ENCODE assay signal across 8 cellular contexts in the genomic region with DNA sequence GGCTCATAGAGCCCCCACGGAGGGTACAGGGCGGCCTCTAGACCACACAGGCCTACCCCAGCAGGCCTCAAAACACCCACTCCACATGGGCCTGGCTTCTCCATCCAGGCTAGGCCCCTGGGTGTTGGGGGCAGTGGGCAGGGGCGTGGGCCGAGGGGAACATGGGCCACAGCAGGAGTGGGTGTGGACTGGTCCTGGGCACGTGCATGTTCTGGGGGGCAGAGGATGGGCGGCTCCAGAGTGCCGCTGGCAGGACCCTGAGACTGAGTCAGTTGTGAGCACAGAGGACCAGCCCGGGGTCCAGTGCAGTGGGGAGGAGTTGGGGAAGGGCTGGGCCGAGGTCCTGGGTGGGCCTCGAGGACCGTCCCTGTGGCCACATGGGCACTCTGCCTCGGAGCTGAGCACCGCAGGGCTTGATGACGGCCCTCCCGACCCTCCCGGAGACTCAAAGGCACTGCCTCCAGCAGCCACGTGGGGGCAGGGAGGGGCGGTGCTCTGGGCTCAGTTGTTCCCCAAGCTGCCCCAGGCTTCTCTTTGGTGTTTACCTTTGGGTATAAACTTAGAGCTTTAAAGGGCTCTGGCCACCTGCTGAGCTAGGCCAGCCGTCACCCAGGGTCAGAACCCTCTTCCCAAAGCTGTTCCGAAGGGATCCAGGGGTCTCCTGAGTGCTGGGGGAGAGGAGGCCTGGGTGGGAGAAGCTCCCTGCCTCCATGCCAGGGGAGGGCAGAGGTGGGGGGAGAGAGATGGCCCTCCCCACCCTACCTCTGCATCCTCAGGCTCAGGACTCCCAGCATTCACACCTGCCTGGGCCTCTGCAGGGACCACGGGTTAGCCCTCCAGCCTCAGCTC.
DNase-seq lines count a peak whose midpoint lies in the region; ATAC-seq and TF ChIP-seq lines count a peak whose summit lies in the region.

No MANE protein-coding gene starts in this region.

- DNase-seq in 8988T (peak; percentile 93), GM19238 (ENCODE audit: insufficient read length, low spot score) (peak; percentile 66), SJSA1 (ENCODE audit: low read depth in 1 of 2, low spot score in 2 of 2) (peak; percentile 66 to 86), Right ventricle myocardium superior (peak; percentile 80), gastrocnemius medialis (no peak), NCI-H2107 treated with DMSO at 0.1 percent for 48 hours (lab: John Stamatoyannopoulos, UW; ENCODE audit: unreplicated experiment) (no peak)
- peak in 1 of 2 donors; percentile 58 for DNase-seq in activated naive CD4-positive, alpha-beta T cell treated with anti-CD3 and anti-CD28 coated beads, Interleukin-2, amount 50 U/mL, for 72 hours (ENCODE audit: low spot score in 2 of 2)

- H3K9me3 ChIP-seq in SJSA1 (replicated peaks) (no peaks in the 10 kb centered on the region), gastrocnemius medialis (no peaks in the 10 kb centered on the region)

- peak overlapping the region in 1 of 2 donors; percentile 94 for H3K27ac Mint-ChIP-seq in activated naive CD4-positive, alpha-beta T cell treated with anti-CD3 and anti-CD28 coated beads, Interleukin-2, amount 50 U/mL, for 72 hours

- H3K4me3 ChIP-seq in SJSA1 (no peak overlapping the region), gastrocnemius medialis (no peak overlapping the region)

- H3K36me3 Mint-ChIP-seq in activated naive CD4-positive, alpha-beta T cell treated with anti-CD3 and anti-CD28 coated beads, Interleukin-2, amount 50 U/mL, for 72 hours = peaks cover 0 to 5% of the 10 kb centered on the region in 2 donors

- intact Hi-C loops in Right ventricle myocardium superior (cut with DNase I) = no loop called here
- intact Hi-C loops in gastrocnemius medialis (cut with DNase I; ENCODE audit: low total_unique reads) = loop anchor here (5.0 kb wide), 2 partner anchors 79 to 99 kb away; no protein-coding TSS in a partner anchor

- H3K9me3 Mint-ChIP-seq in activated naive CD4-positive, alpha-beta T cell treated with anti-CD3 and anti-CD28 coated beads, Interleukin-2, amount 50 U/mL, for 72 hours = no peaks in the 10 kb centered on the region

- H3K4me1 ChIP-seq in SJSA1 (replicated peaks) (peaks cover 36% of the 10 kb centered on the region), gastrocnemius medialis (peaks cover 10 to 17% of the 10 kb centered on the region in 2 donors)

- H3K27me3 ChIP-seq in SJSA1 (replicated peaks) (no peaks in the 10 kb centered on the region), gastrocnemius medialis (peaks cover 0 to 3% (median 0%) of the 10 kb centered on the region in 3 donors)

- TF ChIP-seq POLR2A in gastrocnemius medialis (IDR thresholded peaks at IDR 0.05) = no peak

- ATAC-seq in activated naive CD4-positive, alpha-beta T cell treated with anti-CD3 and anti-CD28 coated beads, Interleukin-2, amount 50 U/mL, for 72 hours = peak; percentile 30 to 56
- ATAC-seq in Right ventricle myocardium superior (ENCODE audit: poor library complexity) (peak; percentile 23), gastrocnemius medialis (no peak), HG02840 (IDR thresholded peaks at IDR 0.05; ENCODE audit: low FRiP score, unreplicated experiment) (no peak)

- in situ Hi-C loops in gastrocnemius medialis (cut with MboI; ENCODE audit: low sequenced_read_pairs in 4 of 4) = loop anchor here in 2 of 4 donors (25.0 kb wide), 1 partner anchor 99 kb away; no protein-coding TSS in a partner anchor

- H3K27ac ChIP-seq in SJSA1 (no peak overlapping the region), gastrocnemius medialis (peak overlapping the region; percentile 61 to 72 (median 69))

- H3K36me3 ChIP-seq in SJSA1 (peaks cover 34% of the 10 kb centered on the region), gastrocnemius medialis (peaks cover 0 to 24% of the 10 kb centered on the region in 2 donors)

- peak in 2 of 5 experiments; percentile 24 to 28 for TF ChIP-seq CTCF in gastrocnemius medialis (IDR thresholded peaks at IDR 0.05 in 4 of 5, conservative IDR thresholded peaks at IDR 0.05 in 1 of 5)

Comparison
In these comparisons a context has a peak if more than half of its experiments do, and no peak if none do; other contexts are left out.
1. DNase-seq: peak in 8988T (single experiment), GM19238 (single experiment), SJSA1 (2 of 2) and Right ventricle myocardium superior (single experiment); none in gastrocnemius medialis (0 of 2) and NCI-H2107 treated with DMSO at 0.1 percent for 48 hours (single experiment).
2. ATAC-seq: peak in activated naive CD4-positive, alpha-beta T cell treated with anti-CD3 and anti-CD28 coated beads, Interleukin-2, amount 50 U/mL, for 72 hours (2 of 2) and Right ventricle myocardium superior (single experiment); none in gastrocnemius medialis (0 of 2) and HG02840 (single experiment).